Comparison of ENCODE assay signal across 1 cellular context in the genomic region with DNA sequence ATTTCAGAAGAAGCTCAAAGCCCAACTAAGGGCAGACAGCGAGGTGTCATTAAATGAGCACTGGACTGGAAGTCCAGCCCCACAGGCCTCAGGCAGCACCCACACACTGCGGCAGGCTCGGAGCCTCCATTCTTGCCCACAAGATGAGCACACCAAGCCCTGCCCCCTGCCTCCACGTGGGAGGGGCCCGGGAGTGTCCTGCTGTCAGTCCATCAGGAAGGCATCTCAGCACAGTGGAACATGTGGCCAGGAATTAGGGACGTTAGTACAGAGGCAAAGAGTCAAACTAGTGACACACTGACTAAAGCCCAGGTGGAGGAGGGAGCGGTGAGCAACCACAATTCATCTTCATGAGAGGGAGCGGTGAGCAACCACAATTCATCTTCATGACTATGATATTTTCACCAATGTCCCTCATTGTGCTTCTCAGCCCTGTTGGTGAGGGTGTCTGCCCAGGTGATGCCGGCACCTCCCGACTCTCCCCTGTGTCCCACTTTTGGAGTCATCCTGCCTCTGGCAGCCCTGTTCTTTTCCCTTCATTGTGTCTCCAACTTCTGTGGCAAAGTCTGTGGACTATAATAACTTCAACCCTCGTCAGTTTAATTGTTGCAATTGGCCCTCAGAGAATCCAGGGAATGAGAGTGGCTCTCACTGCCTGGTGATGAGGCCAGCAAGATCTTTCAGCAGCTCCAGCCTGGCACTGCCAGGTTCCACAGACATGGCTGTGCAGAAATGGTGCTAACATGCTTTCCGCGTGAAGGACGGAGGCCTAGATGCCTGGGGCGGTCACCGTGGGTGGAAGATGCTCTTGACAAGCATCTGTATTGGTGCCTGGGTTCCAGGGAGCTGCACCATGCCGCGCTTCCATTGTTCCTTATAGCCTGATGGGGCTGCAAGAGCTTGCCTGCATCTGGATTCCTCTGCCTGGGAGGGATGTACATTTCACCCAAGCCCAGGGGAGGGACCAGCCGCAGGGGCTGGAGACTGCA.
TF ChIP-seq lines count a peak whose summit lies in the region.

No MANE protein-coding gene starts in this region.

TF ChIP-seq in H1, 55 proteins besides CTCF, POLR2A, EP300 and RAD21:
- TF ChIP-seq MAFK (IDR thresholded peaks at IDR 0.05; ENCODE audit: low read depth, low read length) (no peak), SIRT6 (IDR thresholded peaks at IDR 0.05; ENCODE audit: low read length) (no peak), RXRA (IDR thresholded peaks at IDR 0.05; ENCODE audit: insufficient read depth, low read depth, low read length) (no peak), CBX8 (IDR thresholded peaks at IDR 0.05; ENCODE audit: borderline replicate concordance, low read depth, low read length) (no peak), SIN3A (conservative IDR thresholded peaks at IDR 0.05 in 1 of 2, IDR thresholded peaks at IDR 0.05 in 1 of 2; ENCODE audit: low read depth in 1 of 2, low read length in 2 of 2) (no peak)
